In the genomic region with DNA sequence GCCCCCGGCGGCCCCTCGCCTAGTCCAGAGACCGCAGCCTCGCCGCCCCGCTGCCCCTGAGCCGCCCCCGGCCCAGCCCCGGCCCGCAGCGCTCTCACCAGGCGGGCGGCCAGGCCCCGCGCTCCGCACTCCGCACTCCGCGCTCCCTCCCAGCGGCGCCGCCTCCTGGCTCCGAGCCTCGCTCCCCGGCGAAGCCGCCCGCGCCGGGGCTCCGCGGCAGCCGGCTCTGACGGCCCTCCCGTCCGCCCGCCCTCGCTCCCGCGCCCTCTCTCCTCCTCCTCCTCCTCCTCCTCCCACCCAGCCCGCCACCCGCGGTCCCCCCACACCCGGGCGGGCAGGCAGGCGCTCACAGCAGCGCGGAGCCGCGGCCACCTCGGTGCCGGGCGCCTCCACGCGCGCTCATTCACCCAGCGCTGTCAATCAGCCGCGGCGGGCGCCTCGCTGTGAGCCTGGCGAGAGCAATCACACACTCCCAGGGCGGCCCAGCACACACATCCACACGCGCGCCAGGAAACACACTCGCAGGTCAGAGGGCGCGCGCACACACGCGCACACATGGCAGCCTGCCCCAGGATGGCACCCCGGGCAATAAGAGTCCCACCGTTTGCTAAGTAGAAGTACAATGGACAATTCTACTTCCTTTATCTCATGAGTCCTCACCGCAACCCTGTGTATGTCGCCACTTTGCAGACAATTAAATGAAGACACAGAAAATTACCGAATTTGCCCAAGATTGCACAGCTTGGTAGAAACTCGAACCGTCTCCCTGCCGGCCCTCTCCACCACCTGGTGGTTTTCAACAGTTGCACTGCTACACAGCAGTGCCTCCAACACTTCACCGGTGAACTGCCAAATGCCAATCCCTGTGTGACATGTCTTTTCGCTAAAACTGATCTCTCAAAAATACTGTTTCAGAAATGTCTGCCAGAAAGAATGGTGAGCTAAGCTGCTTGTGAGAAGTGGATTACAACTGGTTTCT, we compare ENCODE assay signal across 8 cellular contexts. TPM values are rescaled to one million over a fixed set of nuclear protein-coding genes. Genes with fewer than 3 reads are reported as not detected.
DNase-seq lines count a peak whose midpoint lies in the region; ATAC-seq and TF ChIP-seq lines count a peak whose summit lies in the region.

TSS of gene PRRT4 (minus strand) at position 228 of the 979 bp plus-strand sequence.

- no peaks in the 10 kb centered on the region for H3K36me3 Mint-ChIP-seq in activated T-cell treated with anti-CD3 and anti-CD28 coated beads, Interleukin-2, amount 50 U/mL, for 4 hours (ENCODE audit: insufficient read depth)
- H3K36me3 Mint-ChIP-seq in nephron (ENCODE audit: low read depth), result no peaks in the 10 kb centered on the region

- peak within 1 kb of the TSS; percentile 58 to 66 (median 65) for H3K27ac Mint-ChIP-seq in nephron

- TF ChIP-seq CTCF in fibroblast of mammary gland (conservative IDR thresholded peaks at IDR 0.05; ENCODE audit: control insufficient read depth, insufficient read depth, low read depth, low read length) (no peak), nephron (IDR thresholded peaks at IDR 0.05; ENCODE audit: unreplicated experiment in 3 of 3) (no peak)

- peaks cover 21% of the 10 kb centered on the region for H3K4me1 Mint-ChIP-seq in activated T-cell treated with anti-CD3 and anti-CD28 coated beads, Interleukin-2, amount 50 U/mL, for 4 hours (ENCODE audit: low read depth)
- peaks cover 37% of the 10 kb centered on the region for H3K4me1 Mint-ChIP-seq in nephron

- H3K4me3 ChIP-seq in fibroblast of mammary gland (ENCODE audit: control insufficient read depth, low read depth, low read length), result peak within 1 kb of the TSS; percentile 33

- no peaks in the 10 kb centered on the region for H3K9me3 Mint-ChIP-seq in activated T-cell treated with anti-CD3 and anti-CD28 coated beads, Interleukin-2, amount 50 U/mL, for 4 hours
- no peaks in the 10 kb centered on the region for H3K9me3 Mint-ChIP-seq in nephron

- ATAC-seq in activated T-cell treated with anti-CD3 and anti-CD28 coated beads, Interleukin-2, amount 50 U/mL, for 4 hours, result peak; percentile 65 to 66
- ATAC-seq in GM21390 (IDR thresholded peaks at IDR 0.05; ENCODE audit: unreplicated experiment), result no peak
- ATAC-seq in GM21528 (IDR thresholded peaks at IDR 0.05; ENCODE audit: low FRiP score, unreplicated experiment), result no peak

- H3K27me3 Mint-ChIP-seq in activated T-cell treated with anti-CD3 and anti-CD28 coated beads, Interleukin-2, amount 50 U/mL, for 4 hours (ENCODE audit: low read depth), result peaks cover 44% of the 10 kb centered on the region
- H3K27me3 Mint-ChIP-seq in nephron (ENCODE audit: low read depth), result peaks cover 70% of the 10 kb centered on the region

- peak; percentile 64 for DNase-seq in NCI-H748 (lab: John Stamatoyannopoulos, UW; ENCODE audit: unreplicated experiment)
- DNase-seq in NCI-H748 treated with DMSO at 0.1 percent for 48 hours (lab: John Stamatoyannopoulos, UW), result no peak
- DNase-seq in NCI-H2196 treated with DMSO at 0.1 percent for 48 hours (lab: John Stamatoyannopoulos, UW; ENCODE audit: unreplicated experiment), result peak; percentile 4
- peak; percentile 49 for DNase-seq in activated T-cell treated with anti-CD3 and anti-CD28 coated beads, Interleukin-2, amount 50 U/mL, for 4 hours
- DNase-seq in fibroblast of mammary gland (ENCODE audit: low read depth), result no peak

- peak within 1 kb of the TSS; percentile 80 for H3K4me3 Mint-ChIP-seq in activated T-cell treated with anti-CD3 and anti-CD28 coated beads, Interleukin-2, amount 50 U/mL, for 4 hours
- peak within 1 kb of the TSS; percentile 83 to 95 (median 90) for H3K4me3 Mint-ChIP-seq in nephron

RNA-seq across cellular contexts. Expression of gene PRRT4, which starts in this region (rescaled TPM):
- under 1 TPM; 0.42 to 0.66 (median 0.49) TPM for total RNA-seq in activated T-cell treated with anti-CD3 and anti-CD28 coated beads, Interleukin-2, amount 50 U/mL, for 4 hours

Comparison
In these comparisons a context has a peak if more than half of its experiments do, and no peak if none do; other contexts are left out.
1. DNase-seq: peak in NCI-H748 (single experiment) and NCI-H2196 treated with DMSO at 0.1 percent for 48 hours (single experiment); none in NCI-H748 treated with DMSO at 0.1 percent for 48 hours (single experiment) and fibroblast of mammary gland (single experiment).
2. Peak in DNase-seq and ATAC-seq in activated T-cell treated with anti-CD3 and anti-CD28 coated beads, Interleukin-2, amount 50 U/mL, for 4 hours; RNA of the gene not detected or under 1 TPM.